14 cellular contexts compared by ENCODE assay signal in the genomic region with DNA sequence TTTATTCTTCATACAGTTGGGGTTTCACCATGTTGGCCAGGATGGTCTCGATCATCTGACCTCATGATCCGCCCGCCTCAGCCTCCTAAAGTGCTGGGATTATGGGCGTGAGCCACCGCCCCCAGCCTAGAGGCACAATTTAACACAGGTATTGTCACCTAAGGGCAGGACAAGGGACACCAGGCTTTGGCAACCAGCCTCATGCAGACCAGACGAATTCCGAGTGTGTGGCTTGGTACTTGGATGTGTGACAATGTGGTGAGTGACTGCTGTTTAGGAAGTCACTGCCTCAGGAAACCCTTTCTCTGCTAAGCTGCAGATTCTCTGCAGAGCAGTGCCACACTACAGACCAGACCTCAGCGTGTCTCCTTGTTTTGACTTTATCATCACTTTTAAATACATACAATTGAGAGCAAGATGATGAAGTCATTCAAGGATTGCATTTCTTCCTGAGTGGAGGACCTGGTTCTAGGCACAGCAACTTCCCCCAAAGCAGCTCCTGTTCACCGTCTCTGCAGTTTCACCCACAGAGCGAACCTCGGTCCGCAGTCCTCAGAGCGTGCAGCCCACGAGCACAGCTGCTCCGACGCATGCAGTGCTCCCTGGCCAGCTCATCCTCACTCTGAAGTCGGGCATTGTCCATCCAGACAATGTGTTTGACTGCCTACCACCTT.
DNase-seq lines count a peak whose midpoint lies in the region; ATAC-seq, FAIRE-seq and TF ChIP-seq lines count a peak whose summit lies in the region.
"Had no signal": no experiment of that assay in that cellular context is flagged by ENCODE, and none has a peak within 500 bp of the region (broad histone marks: within the 10 kb centered on the region; RNA-seq: fewer than 3 reads in every experiment).

No MANE protein-coding gene starts in this region.

- no peak overlapping the region for H3K27ac ChIP-seq in HepG2 (ENCODE audit: extremely low read length, insufficient read depth, low read length)
- no peak overlapping the region for H3K27ac ChIP-seq in right lobe of liver
- H3K27ac ChIP-seq in colonic mucosa: no peak overlapping the region
- H3K27ac ChIP-seq: KMS-11 had no signal

- no peak for TF ChIP-seq POLR2A in HepG2 (IDR thresholded peaks at IDR 0.05; ENCODE audit: insufficient read depth in 1 of 2, low read depth in 2 of 2, low read length in 2 of 2)
- no peak for TF ChIP-seq POLR2A in right lobe of liver (IDR thresholded peaks at IDR 0.05)

- BruUV-seq in HepG2 (replicated peaks; lab: Mats Ljungman, UMichigan): no TSS peak

- no peak for TF ChIP-seq EP300 in HepG2 (IDR thresholded peaks at IDR 0.05; ENCODE audit: low read depth in 2 of 2, low read length in 2 of 2)
- TF ChIP-seq EP300 in HepG2 (CRISPR knock-in tag; IDR thresholded peaks at IDR 0.05; ENCODE audit: borderline replicate concordance): no peak

- no peak for FAIRE-seq in HepG2 (lab: Jason Lieb, UNC)

- intact Hi-C loops in HepG2 (cut with micrococcal nuclease; ENCODE audit: unreplicated experiment): no loop called here
- intact Hi-C loops in right lobe of liver (cut with DNase I): no loop called here
- intact Hi-C loops in colonic mucosa (cut with DNase I): no loop called here

- no peak overlapping the region for H3K9ac ChIP-seq in HepG2 (ENCODE audit: insufficient read depth, low read depth, low read length)
- no peak overlapping the region for H3K9ac ChIP-seq in colonic mucosa (ENCODE audit: low read depth in 2 of 2, low read length in 2 of 2)
- H3K9ac ChIP-seq: KMS-11 had no signal

- H3K79me2 ChIP-seq in HepG2 (ENCODE audit: insufficient read depth, low read length): no peaks in the 10 kb centered on the region

- no peak for TF ChIP-seq CTCF in HepG2 (CRISPR knock-in tag; IDR thresholded peaks at IDR 0.05)
- TF ChIP-seq CTCF in right lobe of liver (IDR thresholded peaks at IDR 0.05): no peak
- TF ChIP-seq CTCF in colonic mucosa (IDR thresholded peaks at IDR 0.05): no peak
- TF ChIP-seq CTCF in GM13976 (IDR thresholded peaks at IDR 0.05; ENCODE audit: borderline replicate concordance, control extremely low read depth, extremely low read depth, insufficient read depth, missing control alignments): no peak

- DNase-seq in HepG2 (ENCODE audit: low spot score) (no peak), right lobe of liver (no peak), amygdala (lab: John Stamatoyannopoulos, UW) (no peak), colonic mucosa (no peak), GM13976 (ENCODE audit: low spot score) (no peak)
- no peak for DNase-seq in activated effector memory CD4-positive, alpha-beta T cell treated with Interleukin-2 at 50 U/mL for 16 hours
- DNase-seq: activated CD4-positive, alpha-beta T cell treated with anti-CD3 and anti-CD28 coated beads, Interleukin-2, amount 10 ng/mL, durations not matched to agents 7 days and 5 days; amniotic stem cell; GF-D8; NCI-H446 treated with DMSO at 0.1 percent for 48 hours; stimulated activated CD4-positive, alpha-beta T cell treated with anti-CD3 and anti-CD28 coated beads, Interleukin-12 subunit alpha, Interleukin-12 subunit beta, amount 100 ng/mL, for 4 hours had no signal

- H3K36me3 ChIP-seq in HepG2 (replicated peaks in 1 of 2; ENCODE audit: control insufficient read depth in 1 of 2, insufficient read depth in 2 of 2, low read length in 2 of 2) (no peaks in the 10 kb centered on the region), right lobe of liver (no peaks in the 10 kb centered on the region), colonic mucosa (no peaks in the 10 kb centered on the region)

- 20% methylated on average over 14 of the region's 17 CpGs for WGBS in HepG2 (ENCODE audit: low lambda C conversion rate)
- WGBS in right lobe of liver (ENCODE audit: insufficient coverage, low coverage, low lambda C conversion rate, missing lambda C conversion rate): 70% methylated on average over 15 of the region's 17 CpGs

- H3K27me3 ChIP-seq in HepG2 (ENCODE audit: control insufficient read depth in 1 of 2, insufficient read depth in 2 of 2, low read length in 2 of 2): peaks cover 3 to 5% of the 10 kb centered on the region in 2 experiments; a peak in 3 of 5 replicates
- no peaks in the 10 kb centered on the region for H3K27me3 ChIP-seq in right lobe of liver
- no peaks in the 10 kb centered on the region for H3K27me3 ChIP-seq in colonic mucosa

- H3K4me2 ChIP-seq in HepG2 (ENCODE audit: low read depth, low read length): no peak overlapping the region
- H3K4me2 ChIP-seq: KMS-11 had no signal

- ATAC-seq in HepG2 (no peak), right lobe of liver (no peak), GM21529 (IDR thresholded peaks at IDR 0.05; ENCODE audit: unreplicated experiment) (peak; percentile 46), HG03460 (IDR thresholded peaks at IDR 0.05; ENCODE audit: unreplicated experiment) (peak; percentile 46)

- H2AFZ ChIP-seq in HepG2 (ENCODE audit: low read length): no peak overlapping the region

- CTCF ChIA-PET in HepG2 (lab: Yijun Ruan, JAX; ENCODE audit: low intra/inter-chr PET ratio, low total read pairs): no interaction called here

- H3K9me3 ChIP-seq in HepG2 (ENCODE audit: low read length) (no peaks in the 10 kb centered on the region), right lobe of liver (no peaks in the 10 kb centered on the region), colonic mucosa (no peaks in the 10 kb centered on the region)

- no peaks in the 10 kb centered on the region for H4K20me1 ChIP-seq in HepG2 (ENCODE audit: insufficient read depth, low read length)

- no peaks in the 10 kb centered on the region for H3K4me1 ChIP-seq in HepG2 (ENCODE audit: insufficient read depth, low read length)
- H3K4me1 ChIP-seq in right lobe of liver: no peaks in the 10 kb centered on the region
- no peaks in the 10 kb centered on the region for H3K4me1 ChIP-seq in colonic mucosa

- H3K4me3 ChIP-seq in HepG2 (replicated peaks in 1 of 3; ENCODE audit: insufficient read depth in 1 of 3, low read depth in 2 of 3, low read length in 3 of 3): no peak overlapping the region
- H3K4me3 ChIP-seq in right lobe of liver: no peak overlapping the region
- H3K4me3 ChIP-seq in colonic mucosa: no peak overlapping the region

- TF ChIP-seq RAD21 in HepG2 (CRISPR knock-in tag; IDR thresholded peaks at IDR 0.05): no peak

- POLR2A ChIA-PET in HepG2 (lab: Yijun Ruan, JAX): no interaction called here

- in situ Hi-C loops in HepG2 (cut with HindIII; ENCODE audit: extremely low pct_ligation_motif_present, low pct_unique_long_range_greater_than_20kb): no loop called here
- in situ Hi-C loops in GM13976 (cut with MboI; ENCODE audit: low sequenced_read_pairs, unreplicated experiment): loop anchor here (25.0 kb wide), 1 partner anchor 371 kb away; no protein-coding TSS in a partner anchor

TF ChIP-seq in HepG2, 621 proteins besides CTCF, POLR2A, EP300 and RAD21:
- TF ChIP-seq WIZ (CRISPR knock-in tag; IDR thresholded peaks at IDR 0.05) (no peak), CBX5 (CRISPR knock-in tag; IDR thresholded peaks at IDR 0.05; ENCODE audit: borderline replicate concordance) (no peak), ZNF263 (CRISPR knock-in tag; IDR thresholded peaks at IDR 0.05) (peak; percentile 47), ELF3 (CRISPR knock-in tag; IDR thresholded peaks at IDR 0.05) (no peak)

Comparison
In these comparisons a context has a peak if more than half of its experiments do, and no peak if none do; other contexts are left out.
1. ATAC-seq: peak in GM21529 (single experiment) and HG03460 (single experiment); none in HepG2 (single experiment) and right lobe of liver (0 of 4).